Comparison of ENCODE assay signal across 14 cellular contexts in genomic region chr9:137682431-137682991, GRCh38.
A peak's percentile ranks its signal among the peaks of the same experiment; 100 is the strongest.
DNase-seq lines count a peak whose midpoint lies in the region; ATAC-seq, FAIRE-seq and TF ChIP-seq lines count a peak whose summit lies in the region.
"Had no signal": no experiment of that assay in that cellular context is flagged by ENCODE, and none has a peak within 500 bp of the region (broad histone marks: within the 10 kb centered on the region; RNA-seq: fewer than 3 reads in every experiment).

No MANE protein-coding gene starts in this region.

- CTCF ChIA-PET in GM12878 (lab: Yijun Ruan, JAX) = interaction anchor here (0.9 to 2.9 kb wide), 7 partner anchors 9 to 83 kb away, joined by 3 to 16 read pairs (median 3); no protein-coding TSS in a partner anchor

- in situ Hi-C loops in GM12878 (cut with MboI) = no loop called here

- no peak for TF ChIP-seq EP300 in GM12878 (IDR thresholded peaks at IDR 0.05; ENCODE audit: borderline replicate concordance in 1 of 2, control insufficient read depth in 1 of 2, low read depth in 2 of 2, low read length in 2 of 2)

- TF ChIP-seq POLR2A in GM12878 (IDR thresholded peaks at IDR 0.05; ENCODE audit: low read depth, low read length) = no peak

- TF ChIP-seq CTCF in MM.1S (IDR thresholded peaks at IDR 0.05; ENCODE audit: low read length) = peak; percentile 33
- TF ChIP-seq CTCF in GM12878 (IDR thresholded peaks at IDR 0.05 in 2 of 3, conservative IDR thresholded peaks at IDR 0.05 in 1 of 3; ENCODE audit: control insufficient read depth in 2 of 3, extremely low read depth in 1 of 3, insufficient read depth in 1 of 3, low read depth in 3 of 3, low read length in 3 of 3) = 0 out of 6 replicates have a peak, but pooled peaks of 1 of the 3 experiments have one; percentile 3
- peak; percentile 23 for TF ChIP-seq CTCF in progenitor cell of endocrine pancreas (IDR thresholded peaks at IDR 0.05; ENCODE audit: unreplicated experiment)

- H3K4me3 ChIP-seq in MM.1S (ENCODE audit: low read length) (peak overlapping the region; percentile 24; the same call in 1 of the 2 replicates), GM12878 (no peak overlapping the region)
- H3K4me3 ChIP-seq: pancreas had no signal

- H3K36me3 Mint-ChIP-seq in progenitor cell of endocrine pancreas (ENCODE audit: insufficient read depth) = peaks cover 14% of the 10 kb centered on the region

- SMC1A ChIA-PET in GM12878 (lab: Charles Lee; ENCODE audit: uncharacterized antibody, unreplicated experiment) = interaction anchor here (1.1 to 1.5 kb wide), 4 partner anchors 9 to 76 kb away, joined by 3 to 9 read pairs (median 4); no protein-coding TSS in a partner anchor

- no peak overlapping the region for H3K4me3 Mint-ChIP-seq in progenitor cell of endocrine pancreas (ENCODE audit: low read depth)

- peaks cover 7% of the 10 kb centered on the region for H3K9me3 Mint-ChIP-seq in progenitor cell of endocrine pancreas (ENCODE audit: low read depth)

- peak; percentile 33 for DNase-seq in NCI-H2107 (lab: John Stamatoyannopoulos, UW)
- DNase-seq in NCI-H2107 treated with DMSO at 0.1 percent for 48 hours (lab: John Stamatoyannopoulos, UW; ENCODE audit: unreplicated experiment) = no peak
- DNase-seq in MM.1S = peak; percentile 90
- DNase-seq in GM12878 (ENCODE audit: low read depth, low spot score) = no peak
- DNase-seq in progenitor cell of endocrine pancreas (ENCODE audit: low spot score, unreplicated experiment) = no peak
- no peak for DNase-seq in DMS 273 treated with DMSO at 0.1 percent for 48 hours (lab: John Stamatoyannopoulos, UW)
- DNase-seq: activated CD4-positive, alpha-beta T cell treated with anti-CD3 and anti-CD28 coated beads for 4 hours; KBM-7; NCI-H2081; pancreas; stimulated activated CD4-positive, alpha-beta T cell treated with anti-CD3 and anti-CD28 coated beads, Interleukin-12 subunit alpha, Interleukin-12 subunit beta, amount 100 ng/mL, for 4 hours; T-helper 1 cell had no signal

- WGBS in GM12878 (ENCODE audit: insufficient coverage, insufficient replicate concordance, low lambda C conversion rate, missing lambda C conversion rate) = 84% methylated on average over 17 of the region's 17 CpGs

- no peaks in the 10 kb centered on the region for H3K27me3 ChIP-seq in MM.1S (replicated peaks; ENCODE audit: insufficient read depth, low read length)
- no peaks in the 10 kb centered on the region for H3K27me3 ChIP-seq in GM12878 (replicated peaks in 1 of 2; ENCODE audit: control insufficient read depth in 2 of 2, insufficient read depth in 2 of 2, low read length in 1 of 2)
- H3K27me3 ChIP-seq: pancreas had no signal

- H4K20me1 ChIP-seq in MM.1S (ENCODE audit: insufficient read depth, low read length) (no peaks in the 10 kb centered on the region), GM12878 (ENCODE audit: control insufficient read depth, insufficient read depth) (no peaks in the 10 kb centered on the region)

- 0 out of 2 replicates have a peak, but pooled peaks have one; percentile 5 for TF ChIP-seq RAD21 in GM12878 (IDR thresholded peaks at IDR 0.05; ENCODE audit: insufficient read depth, low read depth, low read length)

- H3K27ac ChIP-seq in MM.1S (ENCODE audit: low read length) (peak overlapping the region; percentile 86), GM12878 (ENCODE audit: control insufficient read depth, insufficient read depth) (peak overlapping the region; percentile 17)

- no TSS peak for BruUV-seq in GM12878 (replicated peaks; lab: Mats Ljungman, UMichigan)

- peaks cover 78% of the 10 kb centered on the region for H3K79me2 ChIP-seq in MM.1S (ENCODE audit: low read length)
- H3K79me2 ChIP-seq in GM12878 (ENCODE audit: control insufficient read depth, insufficient read depth, low read length) = peaks cover 64% of the 10 kb centered on the region

- POLR2A ChIA-PET in GM12878 (lab: Charles Lee) = no interaction called here

- H3K4me2 ChIP-seq in MM.1S (ENCODE audit: low read depth, low read length) = peak overlapping the region; percentile 52
- H3K4me2 ChIP-seq in GM12878 (ENCODE audit: control insufficient read depth, insufficient read depth) = no peak overlapping the region

- peak overlapping the region; percentile 42 for H3K27ac Mint-ChIP-seq in progenitor cell of endocrine pancreas

- peaks cover 47% of the 10 kb centered on the region for H3K4me1 ChIP-seq in MM.1S (ENCODE audit: low read length)
- H3K4me1 ChIP-seq in GM12878 (ENCODE audit: control insufficient read depth, insufficient read depth, low read length) = peaks cover 40% of the 10 kb centered on the region

- H3K4me1 Mint-ChIP-seq in progenitor cell of endocrine pancreas (ENCODE audit: low read depth) = peaks cover 33% of the 10 kb centered on the region

- FAIRE-seq in GM12878 (lab: Jason Lieb, UNC) = peak; percentile 41
- FAIRE-seq: pancreas had no signal

- H3K9me3 ChIP-seq in MM.1S (replicated peaks; ENCODE audit: insufficient read depth, low read length) (no peaks in the 10 kb centered on the region), GM12878 (replicated peaks; ENCODE audit: control insufficient read depth, insufficient read depth, low read length) (no peaks in the 10 kb centered on the region)
- H3K9me3 ChIP-seq: pancreas had no signal

- intact Hi-C loops in GM12878 (cut with micrococcal nuclease; ENCODE audit: unreplicated experiment) = no loop called here

- no peaks in the 10 kb centered on the region for H3K27me3 Mint-ChIP-seq in progenitor cell of endocrine pancreas

- peak; percentile 57 for ATAC-seq in GM12878
- no peak for ATAC-seq in GM21367 (IDR thresholded peaks at IDR 0.05; ENCODE audit: unreplicated experiment)
- no peak for ATAC-seq in GM18517 (IDR thresholded peaks at IDR 0.05; ENCODE audit: unreplicated experiment)

- peak overlapping the region; percentile 44 for H3K9ac ChIP-seq in MM.1S (ENCODE audit: low read length)
- no peak overlapping the region for H3K9ac ChIP-seq in GM12878 (ENCODE audit: control insufficient read depth, insufficient read depth, low read length)

- no peaks in the 10 kb centered on the region for H3K9me2 ChIP-seq in MM.1S (replicated peaks; ENCODE audit: insufficient read depth, low read length)

- H3K36me3 ChIP-seq in MM.1S (replicated peaks; ENCODE audit: insufficient read depth, low read length) (no peaks in the 10 kb centered on the region), GM12878 (ENCODE audit: control insufficient read depth in 2 of 2, insufficient read depth in 2 of 2, low read length in 1 of 2) (peaks cover 3 to 5% of the 10 kb centered on the region in 2 experiments; a peak in 2 of 4 replicates)
- H3K36me3 ChIP-seq: pancreas had no signal

- no peak overlapping the region for H2AFZ ChIP-seq in MM.1S (ENCODE audit: low read length)
- no peak overlapping the region for H2AFZ ChIP-seq in GM12878 (ENCODE audit: control insufficient read depth, low read depth, low read length)

- H3F3A ChIP-seq in MM.1S (ENCODE audit: insufficient read depth, low read length) = peaks cover 39% of the 10 kb centered on the region

- RAD21 ChIA-PET in GM12878 (lab: Charles Lee; ENCODE audit: unreplicated experiment) = interaction anchor here (0.6 to 1.5 kb wide), 5 partner anchors 8 to 79 kb away, joined by 3 to 6 read pairs (median 4); no protein-coding TSS in a partner anchor

TF ChIP-seq in GM12878, 131 proteins besides CTCF, POLR2A, EP300 and RAD21:
- TF ChIP-seq BHLHE40 (IDR thresholded peaks at IDR 0.05; ENCODE audit: borderline replicate concordance in 1 of 2, low read depth in 2 of 2, low read length in 1 of 2) (peak in 1 of 2 experiments; percentile 57; a peak in 2 of 4 replicates), MEF2B (IDR thresholded peaks at IDR 0.05; ENCODE audit: partially characterized antibody, poor library complexity, severe bottlenecking) (peak; percentile 71), FOXK2 (IDR thresholded peaks at IDR 0.05) (no peak)

Comparison
In these comparisons a context has a peak if more than half of its experiments do, and no peak if none do; other contexts are left out.
1. DNase-seq: peak in NCI-H2107 (single experiment) and MM.1S (single experiment); none in NCI-H2107 treated with DMSO at 0.1 percent for 48 hours (single experiment), GM12878 (single experiment), progenitor cell of endocrine pancreas (single experiment) and DMS 273 treated with DMSO at 0.1 percent for 48 hours (single experiment).